ENCODE assay signal across 1 cellular context in genomic region chr1:200628223-200628868, GRCh38.
TF ChIP-seq lines count a peak whose summit lies in the region.

No MANE protein-coding gene starts in this region.

TF ChIP-seq in GM12878, 131 proteins besides CTCF, POLR2A, EP300 and RAD21 (continued from another document and continues in another):
- peak; percentile 16; the same call in 1 of the 2 replicates for TF ChIP-seq SMC3 (IDR thresholded peaks at IDR 0.05; ENCODE audit: borderline replicate concordance, low read length)
- 0 out of 2 replicates have a peak, but pooled peaks have one; percentile 52 for TF ChIP-seq NKRF (conservative IDR thresholded peaks at IDR 0.05)
- no peak for TF ChIP-seq PBX3 (IDR thresholded peaks at IDR 0.05; ENCODE audit: insufficient replicate concordance, low read depth, low read length)
- TF ChIP-seq PRDM15 (CRISPR knock-in tag; IDR thresholded peaks at IDR 0.05) = no peak
- peak; percentile 78 for TF ChIP-seq MLLT1 (IDR thresholded peaks at IDR 0.05)
- TF ChIP-seq NFIC (IDR thresholded peaks at IDR 0.05; ENCODE audit: low read depth, low read length) = peak; percentile 83
- no peak for TF ChIP-seq KDM1A (IDR thresholded peaks at IDR 0.05; ENCODE audit: borderline replicate concordance)
- TF ChIP-seq KAT2A (conservative IDR thresholded peaks at IDR 0.05; ENCODE audit: control insufficient read depth, low read depth, low read length) = no peak
- peak; percentile 38; the same call in 1 of the 2 replicates for TF ChIP-seq MAX (IDR thresholded peaks at IDR 0.05; ENCODE audit: low read depth, low read length)
- TF ChIP-seq SMAD5 (IDR thresholded peaks at IDR 0.05; ENCODE audit: low read depth) = no peak
- TF ChIP-seq NR2F1 (conservative IDR thresholded peaks at IDR 0.05) = peak; percentile 63
- peak; percentile 68 for TF ChIP-seq JUNB (IDR thresholded peaks at IDR 0.05)
- peak; percentile 89 for TF ChIP-seq SPI1 (IDR thresholded peaks at IDR 0.05; ENCODE audit: borderline replicate concordance, insufficient read depth, low read depth, low read length)
- TF ChIP-seq YY1 (IDR thresholded peaks at IDR 0.05; ENCODE audit: low read depth, low read length) = peak; percentile 39; the same call in 1 of the 2 replicates
- TF ChIP-seq BACH1 (IDR thresholded peaks at IDR 0.05; ENCODE audit: borderline replicate concordance) = 0 out of 2 replicates have a peak, but pooled peaks have one; percentile 7
- TF ChIP-seq USF1 (IDR thresholded peaks at IDR 0.05; ENCODE audit: borderline replicate concordance, extremely low read length, insufficient read depth, low read depth, low read length) = no peak
- TF ChIP-seq HDAC6 (IDR thresholded peaks at IDR 0.05; ENCODE audit: unreplicated experiment) = no peak
- 0 out of 2 replicates have a peak, but pooled peaks have one; percentile 41 for TF ChIP-seq ZBED1 (IDR thresholded peaks at IDR 0.05; ENCODE audit: borderline replicate concordance)
- TF ChIP-seq RELA (IDR thresholded peaks at IDR 0.05; ENCODE audit: borderline replicate concordance, partially characterized antibody) = peak; percentile 44
- TF ChIP-seq RELB (IDR thresholded peaks at IDR 0.05; ENCODE audit: low read depth) = peak; percentile 65
- no peak for TF ChIP-seq STAT3 (IDR thresholded peaks at IDR 0.05; ENCODE audit: low read depth, low read length)
- peak; percentile 68; the same call in 1 of the 2 replicates for TF ChIP-seq NBN (IDR thresholded peaks at IDR 0.05)
- TF ChIP-seq TBL1XR1 (IDR thresholded peaks at IDR 0.05; ENCODE audit: low read depth, low read length) = peak; percentile 92
- peak; percentile 41 for TF ChIP-seq BCL11A (IDR thresholded peaks at IDR 0.05; ENCODE audit: low read depth, low read length)
- TF ChIP-seq CREM (IDR thresholded peaks at IDR 0.05; ENCODE audit: low read depth) = peak; percentile 91
- TF ChIP-seq PAX5 (IDR thresholded peaks at IDR 0.05; ENCODE audit: borderline replicate concordance, low read depth, low read length) = peak; percentile 62; the same call in 1 of the 2 replicates
- peak; percentile 34 for TF ChIP-seq MEF2B (IDR thresholded peaks at IDR 0.05; ENCODE audit: partially characterized antibody, poor library complexity, severe bottlenecking)
- no peak for TF ChIP-seq SREBF2 (IDR thresholded peaks at IDR 0.05; ENCODE audit: low read length)
- TF ChIP-seq TCF12 (IDR thresholded peaks at IDR 0.05; ENCODE audit: low read depth, low read length) = peak; percentile 66; the same call in 1 of the 2 replicates
- no peak for TF ChIP-seq POLR2AphosphoS2 (IDR thresholded peaks at IDR 0.05; ENCODE audit: low read depth, low read length)
- peak; percentile 94 for TF ChIP-seq SMARCA5 (IDR thresholded peaks at IDR 0.05)
- peak; percentile 47; the same call in 1 of the 2 replicates for TF ChIP-seq TAF1 (IDR thresholded peaks at IDR 0.05; ENCODE audit: borderline replicate concordance, low read depth, low read length)
- no peak for TF ChIP-seq ESRRA (IDR thresholded peaks at IDR 0.05; ENCODE audit: low read length)
- TF ChIP-seq WRNIP1 (IDR thresholded peaks at IDR 0.05; ENCODE audit: borderline replicate concordance, low read depth, low read length) = no peak
- peak; percentile 30; the same call in 1 of the 2 replicates for TF ChIP-seq MEF2A (IDR thresholded peaks at IDR 0.05; ENCODE audit: insufficient read depth, low read depth, low read length)
- TF ChIP-seq CEBPZ (IDR thresholded peaks at IDR 0.05; ENCODE audit: low read depth, low read length) = no peak
- TF ChIP-seq BRCA1 (IDR thresholded peaks at IDR 0.05; ENCODE audit: low read depth, low read length) = no peak
- peak; percentile 93 to 94 for TF ChIP-seq IKZF2 (IDR thresholded peaks at IDR 0.05)
- peak; percentile 71 for TF ChIP-seq MTA2 (IDR thresholded peaks at IDR 0.05; ENCODE audit: low read depth)
- TF ChIP-seq POU2F2 (IDR thresholded peaks at IDR 0.05; ENCODE audit: borderline replicate concordance, low read depth, low read length) = peak; percentile 60; the same call in 1 of the 3 replicates
- TF ChIP-seq CREB1 (IDR thresholded peaks at IDR 0.05; ENCODE audit: low read depth) = peak; percentile 92
- TF ChIP-seq POLR2AphosphoS5 (IDR thresholded peaks at IDR 0.05; ENCODE audit: low read length) = peak; percentile 76
- TF ChIP-seq ZNF207 (IDR thresholded peaks at IDR 0.05; ENCODE audit: borderline replicate concordance) = no peak
- no peak for TF ChIP-seq E4F1 (IDR thresholded peaks at IDR 0.05; ENCODE audit: borderline replicate concordance, partially characterized antibody)
- peak in 1 of 2 experiments; percentile 74; a peak in 2 of 3 replicates for TF ChIP-seq EGR1 (IDR thresholded peaks at IDR 0.05; ENCODE audit: borderline replicate concordance in 1 of 2, low read depth in 2 of 2, low read length in 2 of 2)
- peak; percentile 92 for TF ChIP-seq ZNF217 (IDR thresholded peaks at IDR 0.05)
